In the genomic region with DNA sequence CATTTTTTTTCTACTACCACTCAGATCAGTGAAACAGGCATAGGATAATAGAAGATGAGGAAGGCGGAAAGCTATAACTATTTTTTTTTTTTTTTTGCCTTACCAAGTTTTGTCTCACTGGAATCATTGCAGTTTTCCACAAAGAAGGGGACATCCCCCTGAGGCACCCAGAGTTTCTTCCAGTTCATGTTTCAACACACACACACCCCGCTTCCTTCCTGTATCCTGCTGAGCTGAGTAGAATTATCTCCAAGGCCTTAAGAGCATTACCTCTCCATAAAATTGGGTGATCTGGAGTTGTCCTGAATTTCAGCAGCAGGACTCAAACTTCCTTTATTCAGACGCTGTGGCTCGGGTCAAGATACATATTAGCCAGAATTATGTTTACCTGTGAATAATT, we compare ENCODE assay signal across 22 cellular contexts.
"Had no signal": no experiment of that assay in that cellular context is flagged by ENCODE, and none has a peak within 500 bp of the region (broad histone marks: within the 10 kb centered on the region; RNA-seq: fewer than 3 reads in every experiment).

No MANE protein-coding gene starts in this region.

- DNase-seq: activated CD4-positive, alpha-beta T cell treated with anti-CD3 and anti-CD28 coated beads for 36 hours; activated CD4-positive, alpha-beta T cell treated with anti-CD3 and anti-CD28 coated beads, Interleukin-2, amount 50 U/mL, for 1 hour; activated CD8-positive, alpha-beta memory T cell treated with anti-CD3 and anti-CD28 coated beads, Interleukin-2, amount 50 U/mL, for 4 hours; activated CD8-positive, alpha-beta T cell treated with anti-CD3 and anti-CD28 coated beads for 36 hours; activated gamma-delta T cell treated with Interleukin-2 at 50 U/mL for 16 hours; activated naive CD4-positive, alpha-beta T cell treated with anti-CD3 and anti-CD28 coated beads, Interleukin-2, amount 10 ng/mL, durations not matched to agents 7 days and 5 days; activated naive CD8-positive, alpha-beta T cell treated with anti-CD3 and anti-CD28 coated beads for 36 hours; activated T-cell treated with anti-CD3 and anti-CD28 coated beads, Interleukin-2, amount 50 U/mL, for 72 hours; adrenal gland; anterior cingulate cortex; KBM-7; NCI-H1048; NCI-H1930; NCI-H2171; NCI-H2227 treated with DMSO at 0.1 percent for 48 hours; NCI-H446 treated with DMSO at 0.1 percent for 48 hours; NCI-H524 treated with DMSO at 0.1 percent for 48 hours; NCI-H748 treated with DMSO at 0.1 percent for 48 hours; SK-N-SH; T-helper 1 cell; WERI-Rb-1 had no signal

- H3K27ac Mint-ChIP-seq: activated CD4-positive, alpha-beta T cell treated with anti-CD3 and anti-CD28 coated beads for 36 hours; activated CD8-positive, alpha-beta T cell treated with anti-CD3 and anti-CD28 coated beads for 36 hours; activated naive CD4-positive, alpha-beta T cell treated with anti-CD3 and anti-CD28 coated beads, Interleukin-2, amount 10 ng/mL, durations not matched to agents 7 days and 5 days; activated naive CD8-positive, alpha-beta T cell treated with anti-CD3 and anti-CD28 coated beads for 36 hours; activated T-cell treated with anti-CD3 and anti-CD28 coated beads, Interleukin-2, amount 50 U/mL, for 72 hours; activated T-helper 2 cell treated with anti-CD3 and anti-CD28 coated beads, Interferon-gamma antibody, Interleukin-2, Interleukin-4, amounts not matched to agents 10 μg/mL and 5 μg/mL and 100 μg/mL, durations not matched to agents 14 hours and 24 hours and 36 hours had no signal

- H3K9ac ChIP-seq: SK-N-SH had no signal

- H3K4me3 ChIP-seq: adrenal gland had no signal

- H3K4me1 ChIP-seq: adrenal gland had no signal

- H3K9me3 Mint-ChIP-seq: activated CD8-positive, alpha-beta T cell treated with anti-CD3 and anti-CD28 coated beads for 36 hours; activated naive CD4-positive, alpha-beta T cell treated with anti-CD3 and anti-CD28 coated beads, Interleukin-2, amount 10 ng/mL, durations not matched to agents 7 days and 5 days; activated naive CD8-positive, alpha-beta T cell treated with anti-CD3 and anti-CD28 coated beads for 36 hours; activated T-cell treated with anti-CD3 and anti-CD28 coated beads, Interleukin-2, amount 50 U/mL, for 72 hours; activated T-helper 2 cell treated with anti-CD3 and anti-CD28 coated beads, Interferon-gamma antibody, Interleukin-2, Interleukin-4, amounts not matched to agents 10 μg/mL and 5 μg/mL and 100 μg/mL, durations not matched to agents 14 hours and 24 hours and 36 hours had no signal

- H3K27ac ChIP-seq: adrenal gland, WERI-Rb-1 had no signal

- H3K36me3 ChIP-seq: adrenal gland, WERI-Rb-1 had no signal

- H3K4me1 Mint-ChIP-seq: activated CD4-positive, alpha-beta T cell treated with anti-CD3 and anti-CD28 coated beads for 36 hours; activated naive CD4-positive, alpha-beta T cell treated with anti-CD3 and anti-CD28 coated beads, Interleukin-2, amount 10 ng/mL, durations not matched to agents 7 days and 5 days; activated naive CD8-positive, alpha-beta T cell treated with anti-CD3 and anti-CD28 coated beads for 36 hours had no signal

- H3K4me2 ChIP-seq: SK-N-SH had no signal

- H3K27me3 ChIP-seq: adrenal gland had no signal

- H3K4me3 Mint-ChIP-seq: activated CD4-positive, alpha-beta T cell treated with anti-CD3 and anti-CD28 coated beads for 36 hours; activated CD8-positive, alpha-beta T cell treated with anti-CD3 and anti-CD28 coated beads for 36 hours; activated naive CD4-positive, alpha-beta T cell treated with anti-CD3 and anti-CD28 coated beads, Interleukin-2, amount 10 ng/mL, durations not matched to agents 7 days and 5 days; activated naive CD8-positive, alpha-beta T cell treated with anti-CD3 and anti-CD28 coated beads for 36 hours; activated T-cell treated with anti-CD3 and anti-CD28 coated beads, Interleukin-2, amount 50 U/mL, for 72 hours had no signal

- H3K36me3 Mint-ChIP-seq: activated naive CD4-positive, alpha-beta T cell treated with anti-CD3 and anti-CD28 coated beads, Interleukin-2, amount 10 ng/mL, durations not matched to agents 7 days and 5 days; activated naive CD8-positive, alpha-beta T cell treated with anti-CD3 and anti-CD28 coated beads for 36 hours had no signal

- H3K9me3 ChIP-seq: adrenal gland, SK-N-SH had no signal
